In genomic region chr10:42553064-42553407, GRCh38 we compare ENCODE assay signal across 8 cellular contexts.
DNase-seq lines count a peak whose midpoint lies in the region; ATAC-seq and TF ChIP-seq lines count a peak whose summit lies in the region.

No MANE protein-coding gene starts in this region.

- no peaks in the 10 kb centered on the region for H3K27me3 ChIP-seq in gastroesophageal sphincter

- TF ChIP-seq CTCF in gastroesophageal sphincter (IDR thresholded peaks at IDR 0.05) = no peak

- intact Hi-C loops in sciatic nerve (cut with DNase I) = no loop called here

- DNase-seq in SK-N-MC (ENCODE audit: low read depth, low spot score) = no peak
- DNase-seq in sciatic nerve (ENCODE audit: low spot score) = peak; percentile 68
- no peak for DNase-seq in DMS153 treated with DMSO at 0.1 percent for 48 hours (lab: John Stamatoyannopoulos, UW; ENCODE audit: unreplicated experiment)
- no peak for DNase-seq in EL
- DNase-seq in HPDE6-E6E7 (ENCODE audit: extremely low spot score) = no peak

- H3K36me3 ChIP-seq in SK-N-MC (ENCODE audit: insufficient read depth, low read length) (no peaks in the 10 kb centered on the region), gastroesophageal sphincter (peaks cover 0 to 19% of the 10 kb centered on the region in 2 donors)

- no peaks in the 10 kb centered on the region for H3K9me3 ChIP-seq in SK-N-MC (ENCODE audit: low read depth, low read length)
- H3K9me3 ChIP-seq in gastroesophageal sphincter = no peaks in the 10 kb centered on the region

- H3K27ac ChIP-seq in SK-N-MC (no peak overlapping the region), gastroesophageal sphincter (peak overlapping the region in 3 of 4 donors; percentile 63 to 80 (median 80))

- peak; percentile 24 for ATAC-seq in GM18858 (IDR thresholded peaks at IDR 0.05; ENCODE audit: unreplicated experiment)
- peak; percentile 32 for ATAC-seq in HG02678 (IDR thresholded peaks at IDR 0.05; ENCODE audit: unreplicated experiment)
- ATAC-seq in gastroesophageal sphincter = peak; percentile 35
- ATAC-seq in sciatic nerve = peak; percentile 54

- no peak for TF ChIP-seq EP300 in gastroesophageal sphincter (IDR thresholded peaks at IDR 0.05)

- H3K4me3 ChIP-seq in SK-N-MC = peak overlapping the region; percentile 78
- peak overlapping the region; percentile 46 to 77 for H3K4me3 ChIP-seq in gastroesophageal sphincter

- peaks cover 0 to 28% (median 19%) of the 10 kb centered on the region in 3 donors for H3K4me1 ChIP-seq in gastroesophageal sphincter

- no peak overlapping the region for H3K9ac ChIP-seq in SK-N-MC (ENCODE audit: insufficient read length)

- no peak for TF ChIP-seq POLR2A in gastroesophageal sphincter (IDR thresholded peaks at IDR 0.05)

- 3 to 7% methylated on average over 10 to 14 of the region's 14 CpGs for WGBS in gastroesophageal sphincter (ENCODE audit: low coverage in 1 of 2), 2 donors
